ENCODE assay signal across 8 cellular contexts in the genomic region with DNA sequence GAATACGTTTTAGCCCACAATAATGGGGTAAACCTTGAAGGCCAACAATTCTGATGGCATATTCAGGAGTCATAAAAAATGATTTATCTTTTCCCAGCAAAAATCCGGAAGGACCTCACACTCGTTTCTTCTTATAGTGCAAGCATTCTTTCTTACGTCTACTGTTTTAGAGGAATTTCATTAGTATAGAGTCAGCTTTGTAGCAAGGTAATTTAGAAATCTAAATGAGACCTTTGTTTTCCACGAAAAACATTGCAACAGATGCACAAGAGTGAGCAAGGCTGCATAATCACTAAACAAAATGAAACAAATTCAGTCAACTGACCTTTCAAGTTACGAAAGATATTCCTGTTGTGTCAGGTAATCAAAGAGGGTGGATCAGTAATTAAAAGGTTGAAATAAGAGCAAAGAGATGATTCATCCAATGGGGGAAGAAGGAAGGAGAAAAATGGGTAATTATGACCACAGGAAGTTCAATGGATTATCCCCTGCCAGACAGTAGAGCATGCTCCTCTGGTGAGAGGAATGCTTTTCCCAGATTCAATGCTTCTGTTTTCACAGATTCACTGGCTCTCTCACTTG. TPM values are rescaled to one million over a fixed set of nuclear protein-coding genes. Genes with fewer than 3 reads are reported as not detected.
DNase-seq lines count a peak whose midpoint lies in the region; ATAC-seq, FAIRE-seq and TF ChIP-seq lines count a peak whose summit lies in the region.

No MANE protein-coding gene starts in this region.

- CTCF ChIA-PET in Panc1 (lab: Charles Lee) (no interaction called here), endothelial cell of umbilical vein (lab: Charles Lee) (interaction anchor here (1.4 kb wide), 1 partner anchor 15 kb away, joined by 3 read pairs; no protein-coding TSS in a partner anchor)

- no peak overlapping the region for H4K12ac ChIP-seq in trophoblast cell (ENCODE audit: low read depth, low read length)

- no peaks in the 10 kb centered on the region for H3K9me1 ChIP-seq in endothelial cell of umbilical vein (replicated peaks; ENCODE audit: control insufficient read depth, extremely low read depth, insufficient read depth, low read length)

- H3K4me1 ChIP-seq in Panc1 (ENCODE audit: control insufficient read depth, insufficient read depth, low read length) (peaks cover 20% of the 10 kb centered on the region), endothelial cell of umbilical vein (ENCODE audit: control insufficient read depth, extremely low read depth, insufficient read depth, low read length) (peaks cover 28% of the 10 kb centered on the region), trophoblast cell (ENCODE audit: control insufficient read depth in 1 of 2, insufficient read depth in 2 of 2, low read length in 2 of 2) (peaks cover 0 to 4% of the 10 kb centered on the region in 2 experiments)

- H3K4me2 ChIP-seq in endothelial cell of umbilical vein (ENCODE audit: insufficient read depth, low read length) (peak overlapping the region; percentile 85), trophoblast cell (ENCODE audit: low read length) (peak overlapping the region; percentile 59)

- H4K91ac ChIP-seq in trophoblast cell (ENCODE audit: low read depth, low read length) = peak overlapping the region; percentile 42

- no peaks in the 10 kb centered on the region for H3K27me3 ChIP-seq in Panc1 (ENCODE audit: control insufficient read depth, insufficient read depth, low read length)
- no peaks in the 10 kb centered on the region for H3K27me3 ChIP-seq in endothelial cell of umbilical vein (ENCODE audit: control insufficient read depth in 2 of 2, insufficient read depth in 2 of 2, low read length in 2 of 2)
- H3K27me3 ChIP-seq in trophoblast cell (ENCODE audit: insufficient read depth, low read length) = no peaks in the 10 kb centered on the region

- H3K4ac ChIP-seq in trophoblast cell (ENCODE audit: low read depth, low read length) = no peak overlapping the region

- peak overlapping the region; percentile 100 for H3K27ac Mint-ChIP-seq in T-helper 1 cell treated with Interleukin-12 subunit alpha and Interleukin-12 subunit beta and Interleukin-4 antibody, amounts not matched to agents 30 μg/mL and 1 μg/mL, for 36 hours

- no peak overlapping the region for H2BK120ac ChIP-seq in trophoblast cell (ENCODE audit: insufficient read depth, low read length, poor library complexity)

- no peaks in the 10 kb centered on the region for H3K9me3 ChIP-seq in Panc1 (ENCODE audit: control insufficient read depth, insufficient read depth, low read depth, low read length)
- no peaks in the 10 kb centered on the region for H3K9me3 ChIP-seq in endothelial cell of umbilical vein (replicated peaks; ENCODE audit: control insufficient read depth, insufficient read depth, low read length)
- H3K9me3 ChIP-seq in trophoblast cell (ENCODE audit: insufficient read depth, low read depth, low read length) = no peaks in the 10 kb centered on the region

- no TSS peak for BruUV-seq in Panc1 (replicated peaks; lab: Mats Ljungman, UMichigan)
- BruUV-seq in endothelial cell of umbilical vein (replicated peaks; lab: Mats Ljungman, UMichigan) = TSS peak; percentile 70

- no peak for ATAC-seq in Panc1

- H3K9ac ChIP-seq in endothelial cell of umbilical vein (replicated peaks; ENCODE audit: extremely low read depth, insufficient read depth, low read length) (peak overlapping the region; percentile 100), trophoblast cell (ENCODE audit: low read length) (no peak overlapping the region)

- H3K4me3 ChIP-seq in Panc1 (ENCODE audit: low read depth in 2 of 2, low read length in 2 of 2) (peak overlapping the region; percentile 89 to 98), endothelial cell of umbilical vein (replicated peaks in 1 of 3; ENCODE audit: insufficient read depth in 1 of 3, low read depth in 1 of 3, low read length in 3 of 3) (peak overlapping the region in 2 of 3 experiments; percentile 91 to 93), trophoblast cell (ENCODE audit: low read depth, low read length) (no peak overlapping the region)

- peaks cover 26% of the 10 kb centered on the region for H3K36me3 Mint-ChIP-seq in T-helper 1 cell treated with Interleukin-12 subunit alpha and Interleukin-12 subunit beta and Interleukin-4 antibody, amounts not matched to agents 30 μg/mL and 1 μg/mL, for 36 hours (ENCODE audit: low read depth)

- peak overlapping the region; percentile 99 for H3K4me3 Mint-ChIP-seq in T-helper 1 cell treated with Interleukin-12 subunit alpha and Interleukin-12 subunit beta and Interleukin-4 antibody, amounts not matched to agents 30 μg/mL and 1 μg/mL, for 36 hours

- WGBS in trophoblast cell (ENCODE audit: extremely low coverage, insufficient coverage, insufficient read length) = no CpG with 5 or more reads among the region's 6 CpGs

- H4K20me1 ChIP-seq in endothelial cell of umbilical vein (replicated peaks; ENCODE audit: control insufficient read depth, extremely low read depth, insufficient read depth, low read length) = peaks cover 16% of the 10 kb centered on the region

- H3K14ac ChIP-seq in trophoblast cell (ENCODE audit: low read length) = no peak overlapping the region

- TF ChIP-seq CTCF in Panc1 (IDR thresholded peaks at IDR 0.05) = no peak; the same call in 1 of the 2 replicates
- TF ChIP-seq CTCF in endothelial cell of umbilical vein (IDR thresholded peaks at IDR 0.05; ENCODE audit: extremely low read depth in 1 of 2, insufficient read depth in 1 of 2, low read depth in 1 of 2, low read length in 2 of 2) = no peak

- H3K79me2 ChIP-seq in endothelial cell of umbilical vein (ENCODE audit: control insufficient read depth, insufficient read depth, low read length) = peaks cover 43% of the 10 kb centered on the region
- H3K79me2 ChIP-seq in trophoblast cell (ENCODE audit: control insufficient read depth, insufficient read depth, low read length, poor library complexity) = peaks cover 22% of the 10 kb centered on the region

- no peak overlapping the region for H3K23ac ChIP-seq in trophoblast cell (ENCODE audit: low read length)

- peak overlapping the region; percentile 79 for H4K8ac ChIP-seq in trophoblast cell (ENCODE audit: low read depth, low read length)

- H3K4me1 Mint-ChIP-seq in T-helper 1 cell treated with Interleukin-12 subunit alpha and Interleukin-12 subunit beta and Interleukin-4 antibody, amounts not matched to agents 30 μg/mL and 1 μg/mL, for 36 hours (ENCODE audit: low read depth) = peaks cover 40% of the 10 kb centered on the region

- peaks cover 12% of the 10 kb centered on the region for H3K9me3 Mint-ChIP-seq in T-helper 1 cell treated with Interleukin-12 subunit alpha and Interleukin-12 subunit beta and Interleukin-4 antibody, amounts not matched to agents 30 μg/mL and 1 μg/mL, for 36 hours

- FAIRE-seq in endothelial cell of umbilical vein (lab: Jason Lieb, UNC) = peak; percentile 18

- dilution Hi-C loops in endothelial cell of umbilical vein (cut with MboI; ENCODE audit: extremely low pct_ligation_motif_present, low sequenced_read_pairs) = no loop called here

- no peak overlapping the region for H2BK5ac ChIP-seq in trophoblast cell (ENCODE audit: low read depth, low read length, poor library complexity)

- in situ Hi-C loops in Panc1 (cut with HindIII; ENCODE audit: low pct_unique_long_range_greater_than_20kb, low sequenced_read_pairs) = no loop called here

- peak overlapping the region; percentile 99 for H3K27ac ChIP-seq in Panc1 (ENCODE audit: low read length)
- H3K27ac ChIP-seq in endothelial cell of umbilical vein (ENCODE audit: insufficient read depth, low read depth, low read length) = peak overlapping the region; percentile 98
- H3K27ac ChIP-seq in trophoblast cell (ENCODE audit: low read depth, low read length) = peak overlapping the region; percentile 29

- H3K27me3 Mint-ChIP-seq in T-helper 1 cell treated with Interleukin-12 subunit alpha and Interleukin-12 subunit beta and Interleukin-4 antibody, amounts not matched to agents 30 μg/mL and 1 μg/mL, for 36 hours (ENCODE audit: low read depth) = no peaks in the 10 kb centered on the region

- H2AK5ac ChIP-seq in trophoblast cell (ENCODE audit: low read length) = no peak overlapping the region

- H3K36me3 ChIP-seq in Panc1 (ENCODE audit: control insufficient read depth, insufficient read depth, low read length) (peaks cover 9% of the 10 kb centered on the region), endothelial cell of umbilical vein (ENCODE audit: control insufficient read depth in 2 of 2, extremely low read depth in 1 of 2, insufficient read depth in 2 of 2, low read length in 2 of 2) (no peaks in the 10 kb centered on the region), trophoblast cell (ENCODE audit: control insufficient read depth in 1 of 2, insufficient read depth in 2 of 2, low read length in 2 of 2) (no peaks in the 10 kb centered on the region)

- H2AFZ ChIP-seq in endothelial cell of umbilical vein (ENCODE audit: low read depth, low read length) (peak overlapping the region; percentile 67), trophoblast cell (ENCODE audit: insufficient read depth, low read length, poor library complexity) (no peak overlapping the region)

- TF ChIP-seq POLR2A in endothelial cell of umbilical vein (IDR thresholded peaks at IDR 0.05; ENCODE audit: low read depth, low read length) = no peak

- POLR2A ChIA-PET in Panc1 (lab: Charles Lee) = no interaction called here
- POLR2A ChIA-PET in endothelial cell of umbilical vein (lab: Charles Lee) = no interaction called here

- no peak for DNase-seq in T-helper 1 cell
- DNase-seq in Panc1 (ENCODE audit: low read depth, low spot score) = no peak
- no peak for DNase-seq in endothelial cell of umbilical vein (ENCODE audit: low read depth, low spot score)
- DNase-seq in trophoblast cell = no peak
- DNase-seq in 8988T = no peak
- DNase-seq in posterior vena cava (ENCODE audit: low spot score) = no peak
- DNase-seq in NCI-H1417 treated with DMSO at 0.1 percent for 48 hours (lab: John Stamatoyannopoulos, UW) = no peak

- H3K79me1 ChIP-seq in trophoblast cell (ENCODE audit: low read length) = peaks cover 8% of the 10 kb centered on the region

- intact Hi-C loops in Panc1 (cut with micrococcal nuclease; ENCODE audit: unreplicated experiment) = no loop called here
- intact Hi-C loops in endothelial cell of umbilical vein (cut with micrococcal nuclease) = loop anchor here (5.0 to 10.0 kb wide), 4 partner anchors 246 to 1619 kb away; a partner anchor contains a TSS
- intact Hi-C loops in posterior vena cava (cut with DNase I) = no loop called here

- H3K18ac ChIP-seq in trophoblast cell (ENCODE audit: low read length) = no peak overlapping the region

- no peak overlapping the region for H2BK12ac ChIP-seq in trophoblast cell (ENCODE audit: low read length)

RNA-seq across cellular contexts. Expression of a gene that starts 0.6 kb away (rescaled TPM):
- total RNA-seq in Panc1 (2021; ENCODE audit: unreplicated experiment) (347 TPM), endothelial cell of umbilical vein (486 and 492 TPM in 2 replicates), posterior vena cava (100 to 1,000 TPM; 724 to 865 TPM)
- 170 TPM for polyA plus RNA-seq in Panc1 (2012; ENCODE audit: insufficient read length)
- 97.4 and 129 TPM in 2 replicates for polyA plus RNA-seq in endothelial cell of umbilical vein
- 167 and 187 TPM in 2 replicates for polyA plus RNA-seq in endothelial cell of umbilical vein (2011; cell fraction: cytosol; rRNA removed)
- polyA plus RNA-seq in endothelial cell of umbilical vein (2011; cell fraction: nucleus; rRNA removed) = 233 and 295 TPM in 2 replicates
- polyA plus RNA-seq in endothelial cell of umbilical vein (2012) = 363 and 661 TPM in 2 replicates
- 484 and 500 TPM in 2 replicates for polyA minus RNA-seq in endothelial cell of umbilical vein
- 227 TPM for polyA minus RNA-seq in endothelial cell of umbilical vein (2011; cell fraction: cytosol; rRNA and poly(A)+ RNA removed)
- 191 and 309 TPM in 2 replicates for polyA minus RNA-seq in endothelial cell of umbilical vein (2011; cell fraction: nucleus; rRNA and poly(A)+ RNA removed)
- polyA plus RNA-seq in trophoblast cell (2013) = 405 and 420 TPM in 2 replicates

RNA-seq across cellular contexts. Expression of a gene that starts 22.1 kb away (rescaled TPM):
- total RNA-seq in Panc1 (2021; ENCODE audit: unreplicated experiment) (29.7 TPM), endothelial cell of umbilical vein (38.6 and 46.6 TPM in 2 replicates), posterior vena cava (10 to 100 TPM; 43.4 to 47.7 TPM)
- polyA plus RNA-seq in Panc1 (2012; ENCODE audit: insufficient read length) = 22.7 TPM
- polyA plus RNA-seq in endothelial cell of umbilical vein = 15.9 and 16.3 TPM in 2 replicates
- polyA plus RNA-seq in endothelial cell of umbilical vein (2011; cell fraction: cytosol; rRNA removed) = 21.3 and 22.4 TPM in 2 replicates
- 15.6 and 16.3 TPM in 2 replicates for polyA plus RNA-seq in endothelial cell of umbilical vein (2011; cell fraction: nucleus; rRNA removed)
- 26.3 and 34.2 TPM in 2 replicates for polyA plus RNA-seq in endothelial cell of umbilical vein (2012)
- 23.1 and 33.3 TPM in 2 replicates for polyA minus RNA-seq in endothelial cell of umbilical vein
- polyA minus RNA-seq in endothelial cell of umbilical vein (2011; cell fraction: cytosol; rRNA and poly(A)+ RNA removed) = 31.6 TPM
- 12.5 and 17.4 TPM in 2 replicates for polyA minus RNA-seq in endothelial cell of umbilical vein (2011; cell fraction: nucleus; rRNA and poly(A)+ RNA removed)
- 46.4 and 46.9 TPM in 2 replicates for polyA plus RNA-seq in trophoblast cell (2013)

RNA-seq across cellular contexts. Expression of a gene that starts 41.8 kb away (rescaled TPM):
- total RNA-seq in Panc1 (2021; ENCODE audit: unreplicated experiment) (50.2 TPM), endothelial cell of umbilical vein (76.5 and 78.7 TPM in 2 replicates), posterior vena cava (10 to 100 TPM; 19.9 to 24.8 TPM)
- 20.0 TPM for polyA plus RNA-seq in Panc1 (2012; ENCODE audit: insufficient read length)
- polyA plus RNA-seq in endothelial cell of umbilical vein = 22.8 and 29.4 TPM in 2 replicates
- 33.6 and 36.2 TPM in 2 replicates for polyA plus RNA-seq in endothelial cell of umbilical vein (2011; cell fraction: cytosol; rRNA removed)
- 20.5 and 25.9 TPM in 2 replicates for polyA plus RNA-seq in endothelial cell of umbilical vein (2011; cell fraction: nucleus; rRNA removed)
- polyA plus RNA-seq in endothelial cell of umbilical vein (2012) = 34.7 and 61.0 TPM in 2 replicates
- polyA minus RNA-seq in endothelial cell of umbilical vein = 58.2 and 66.8 TPM in 2 replicates
- 34.1 TPM for polyA minus RNA-seq in endothelial cell of umbilical vein (2011; cell fraction: cytosol; rRNA and poly(A)+ RNA removed)
- 24.9 and 38.5 TPM in 2 replicates for polyA minus RNA-seq in endothelial cell of umbilical vein (2011; cell fraction: nucleus; rRNA and poly(A)+ RNA removed)
- 71.3 and 73.2 TPM in 2 replicates for polyA plus RNA-seq in trophoblast cell (2013)

Comparison
In these comparisons a context has a peak if more than half of its experiments do, and no peak if none do; other contexts are left out.
1. H3K27ac ChIP-seq: peak in every context shown above with its lines; median percentile 99 in Panc1; 98 in endothelial cell of umbilical vein; 29 in trophoblast cell.